9 cellular contexts compared by ENCODE assay signal in genomic region chr2:230721712-230722111, GRCh38. TPM values are rescaled to one million over a fixed set of nuclear protein-coding genes. Genes with fewer than 3 reads are reported as not detected.
DNase-seq lines count a peak whose midpoint lies in the region; ATAC-seq and TF ChIP-seq lines count a peak whose summit lies in the region.
"Had no signal": no experiment of that assay in that cellular context is flagged by ENCODE, and none has a peak within 500 bp of the region (broad histone marks: within the 10 kb centered on the region; RNA-seq: fewer than 3 reads in every experiment).

No MANE protein-coding gene starts in this region.

- H3K36me3 ChIP-seq in CD8-positive, alpha-beta memory T cell (ENCODE audit: insufficient read depth, low read length), result no peaks in the 10 kb centered on the region
- H3K36me3 ChIP-seq in RWPE2 (ENCODE audit: low read depth), result peaks cover 63% of the 10 kb centered on the region
- peaks cover 8 to 48% of the 10 kb centered on the region in 2 experiments for H3K36me3 ChIP-seq in mesenchymal stem cell (ENCODE audit: control insufficient read depth in 1 of 2, insufficient read depth in 2 of 2, low read depth in 1 of 2, low read length in 2 of 2)
- H3K36me3 ChIP-seq: neural progenitor cell had no signal

- H2BK12ac ChIP-seq in mesenchymal stem cell (ENCODE audit: low read length in 2 of 2), result no peak overlapping the region

- no peaks in the 10 kb centered on the region for H3K27me3 ChIP-seq in CD8-positive, alpha-beta memory T cell (ENCODE audit: insufficient read depth, low read length, poor library complexity, severe bottlenecking)
- H3K27me3 ChIP-seq in RWPE2 (ENCODE audit: insufficient read depth, poor library complexity, severe bottlenecking) (no peaks in the 10 kb centered on the region), mesenchymal stem cell (ENCODE audit: control insufficient read depth in 1 of 2, insufficient read depth in 1 of 2, low read length in 2 of 2) (no peaks in the 10 kb centered on the region)
- H3K27me3 ChIP-seq: neural progenitor cell had no signal

- H3K27ac ChIP-seq in CD8-positive, alpha-beta memory T cell (ENCODE audit: low read depth, low read length), result no peak overlapping the region
- peak overlapping the region; percentile 32 for H3K27ac ChIP-seq in RWPE2 (ENCODE audit: poor library complexity, severe bottlenecking)
- H3K27ac ChIP-seq in mesenchymal stem cell (ENCODE audit: low read length, poor library complexity, severe bottlenecking), result no peak overlapping the region
- H3K27ac ChIP-seq: neural progenitor cell had no signal

- CTCF ChIA-PET in CD8-positive, alpha-beta memory T cell (lab: Charles Lee), result interaction anchor here (0.6 to 2.9 kb wide), 4 partner anchors 8 to 750 kb away, joined by 3 to 13 read pairs (median 8); partner anchors contain the start of gene CAB39

- no peak overlapping the region for H3K23ac ChIP-seq in mesenchymal stem cell (ENCODE audit: low read length in 2 of 2)

- H3K4ac ChIP-seq in mesenchymal stem cell (ENCODE audit: low read depth in 1 of 2, low read length in 2 of 2), result no peak overlapping the region

- no peak overlapping the region for H4K8ac ChIP-seq in mesenchymal stem cell (ENCODE audit: low read length)

- peak in 1 of 5 donors; percentile 7 for DNase-seq in CD8-positive, alpha-beta memory T cell
- DNase-seq in RWPE2 (ENCODE audit: low spot score), result no peak
- peak; percentile 70 for DNase-seq in iris pigment epithelial cell (ENCODE audit: low read depth)
- DNase-seq in mesenchymal stem cell, result no peak
- DNase-seq in GDM1 (lab: John Stamatoyannopoulos, UW), result no peak
- DNase-seq in NCI-H510A treated with DMSO at 0.1 percent for 48 hours (lab: John Stamatoyannopoulos, UW), result no peak
- DNase-seq in NCI-H526 treated with DMSO at 0.1 percent for 48 hours (lab: John Stamatoyannopoulos, UW), result no peak

- TF ChIP-seq CTCF in RWPE2 (IDR thresholded peaks at IDR 0.05; ENCODE audit: poor library complexity, severe bottlenecking), result no peak

- POLR2A ChIA-PET in CD8-positive, alpha-beta memory T cell (lab: Charles Lee), result interaction anchor here (1.0 kb wide), 1 partner anchor 73 kb away, joined by 3 read pairs; no protein-coding TSS in a partner anchor

- no peak overlapping the region for H3K4me2 ChIP-seq in mesenchymal stem cell (ENCODE audit: low read length, poor library complexity, severe bottlenecking)
- H3K4me2 ChIP-seq: neural progenitor cell had no signal

- H4K91ac ChIP-seq in mesenchymal stem cell (ENCODE audit: low read length), result no peak overlapping the region

- H3K4me1 Mint-ChIP-seq in CD8-positive, alpha-beta memory T cell, result peaks cover 75 to 95% (median 87%) of the 10 kb centered on the region in 3 donors

- no peak overlapping the region for H2BK15ac ChIP-seq in mesenchymal stem cell (ENCODE audit: low read depth, poor library complexity, severe bottlenecking)

- peak overlapping the region in 5 of 7 donors; percentile 20 to 63 (median 55) for H3K4me3 Mint-ChIP-seq in CD8-positive, alpha-beta memory T cell
- H3K4me3 Mint-ChIP-seq: neural progenitor cell had no signal

- H2BK5ac ChIP-seq in mesenchymal stem cell (ENCODE audit: low read depth, low read length, poor library complexity, severe bottlenecking), result no peak overlapping the region

- H2AFZ ChIP-seq in mesenchymal stem cell (ENCODE audit: low read depth, low read length), result no peak overlapping the region
- H2AFZ ChIP-seq: neural progenitor cell had no signal

- H3K9me3 Mint-ChIP-seq in CD8-positive, alpha-beta memory T cell, result no peaks in the 10 kb centered on the region
- H3K9me3 Mint-ChIP-seq: neural progenitor cell had no signal

- no peak overlapping the region for H3K14ac ChIP-seq in mesenchymal stem cell (ENCODE audit: low read length in 2 of 2)

- H3K9ac ChIP-seq in mesenchymal stem cell (ENCODE audit: low read length), result no peak overlapping the region
- H3K9ac ChIP-seq: neural progenitor cell had no signal

- peaks cover 78% of the 10 kb centered on the region for H3K4me1 ChIP-seq in CD8-positive, alpha-beta memory T cell (ENCODE audit: insufficient read depth, low read length)
- peaks cover 33% of the 10 kb centered on the region for H3K4me1 ChIP-seq in RWPE2 (ENCODE audit: insufficient read depth, poor library complexity, severe bottlenecking)
- H3K4me1 ChIP-seq in mesenchymal stem cell (ENCODE audit: control insufficient read depth, insufficient read depth, low read depth, low read length), result peaks cover 3% of the 10 kb centered on the region

- H2AK5ac ChIP-seq in mesenchymal stem cell (ENCODE audit: low read length, severe bottlenecking), result no peak overlapping the region

- H3K36me3 Mint-ChIP-seq in CD8-positive, alpha-beta memory T cell, result peaks cover 0 to 35% (median 5%) of the 10 kb centered on the region in 3 donors

- H3K27me3 Mint-ChIP-seq in CD8-positive, alpha-beta memory T cell, result no peaks in the 10 kb centered on the region

- ATAC-seq in GM21786 (IDR thresholded peaks at IDR 0.05; ENCODE audit: unreplicated experiment), result peak; percentile 66
- peak; percentile 64 for ATAC-seq in RWPE2 (ENCODE audit: low read depth)

- peak overlapping the region in 7 of 8 donors; percentile 31 to 75 (median 62) for H3K27ac Mint-ChIP-seq in CD8-positive, alpha-beta memory T cell
- H3K27ac Mint-ChIP-seq: neural progenitor cell had no signal

- no CpG with 5 or more reads among the region's 1 CpG for WGBS in mesenchymal stem cell

- H3K9me3 ChIP-seq in CD8-positive, alpha-beta memory T cell (ENCODE audit: low read length), result no peaks in the 10 kb centered on the region
- no peaks in the 10 kb centered on the region for H3K9me3 ChIP-seq in RWPE2 (ENCODE audit: severe bottlenecking)
- no peaks in the 10 kb centered on the region for H3K9me3 ChIP-seq in mesenchymal stem cell (ENCODE audit: control insufficient read depth, low read length)

- H3K18ac ChIP-seq in mesenchymal stem cell (ENCODE audit: low read depth in 1 of 2, low read length in 2 of 2), result no peak overlapping the region

- no peak overlapping the region for H3K4me3 ChIP-seq in CD8-positive, alpha-beta memory T cell (ENCODE audit: low read length)
- H3K4me3 ChIP-seq in RWPE2 (ENCODE audit: severe bottlenecking), result no peak overlapping the region
- no peak overlapping the region for H3K4me3 ChIP-seq in mesenchymal stem cell (ENCODE audit: insufficient read depth in 1 of 2, low read depth in 1 of 2, low read length in 2 of 2)
- H3K4me3 ChIP-seq: neural progenitor cell had no signal

- peaks cover 2% of the 10 kb centered on the region for H3K79me1 ChIP-seq in mesenchymal stem cell (replicated peaks; ENCODE audit: low read length, poor library complexity, severe bottlenecking)

- no peak overlapping the region for H2BK120ac ChIP-seq in mesenchymal stem cell (ENCODE audit: low read depth, low read length)

RNA-seq across cellular contexts. Expression of gene CAB39, which starts 9.1 kb away (rescaled TPM):
- total RNA-seq in CD8-positive, alpha-beta memory T cell, result 100 to 1,000 TPM; 136 to 147 TPM
- polyA plus RNA-seq in CD8-positive, alpha-beta memory T cell, result 80.8 TPM
- polyA plus RNA-seq in mesenchymal stem cell (2013, experiment 1 of 2), result 33.1 TPM
- 34.4 TPM for polyA plus RNA-seq in mesenchymal stem cell (2013, experiment 2 of 2)
